10 cellular contexts compared by ENCODE assay signal in genomic region chr14:92397140-92397815, GRCh38.
DNase-seq lines count a peak whose midpoint lies in the region; ATAC-seq and TF ChIP-seq lines count a peak whose summit lies in the region.
"Had no signal": no experiment of that assay in that cellular context is flagged by ENCODE, and none has a peak within 500 bp of the region (broad histone marks: within the 10 kb centered on the region; RNA-seq: fewer than 3 reads in every experiment).

No MANE protein-coding gene starts in this region.

- H3K4me1 ChIP-seq in Caco-2 (no peaks in the 10 kb centered on the region), lung (ENCODE audit: control insufficient read depth in 2 of 2, insufficient read depth in 2 of 2, low read length in 2 of 2) (peaks cover 0 to 1% of the 10 kb centered on the region in 2 donors)
- H3K4me1 ChIP-seq: suprapubic skin had no signal

- no peak for TF ChIP-seq CTCF in Caco-2 (IDR thresholded peaks at IDR 0.05; ENCODE audit: insufficient read depth in 1 of 2, low read depth in 1 of 2, low read length in 1 of 2, severe bottlenecking in 1 of 2, unreplicated experiment in 1 of 2)
- TF ChIP-seq CTCF in lung (IDR thresholded peaks at IDR 0.05; ENCODE audit: control extremely low read depth, extremely low read depth) = no peak

- peaks cover 11% of the 10 kb centered on the region for H3K27me3 Mint-ChIP-seq in Caco-2 (ENCODE audit: insufficient read depth, unreplicated experiment)
- peaks cover 11 to 24% of the 10 kb centered on the region in 2 donors for H3K27me3 Mint-ChIP-seq in stimulated activated naive B cell treated with anti-CD40 and anti-IgM and Interleukin-4, amounts not matched to agents 10 μg/mL and 1 μg/mL and 100 μg/mL, for 72 hours

- H3K36me3 ChIP-seq in Caco-2 (ENCODE audit: control insufficient read depth, insufficient read depth, low read length) (no peaks in the 10 kb centered on the region), lung (ENCODE audit: control insufficient read depth in 2 of 2, insufficient read depth in 2 of 2, low read length in 2 of 2) (no peaks in the 10 kb centered on the region)
- H3K36me3 ChIP-seq: suprapubic skin had no signal

- no peak overlapping the region for H3K27ac ChIP-seq in lung (ENCODE audit: low read depth in 1 of 2, low read length in 1 of 2)
- H3K27ac ChIP-seq: suprapubic skin had no signal

- H3K4me3 ChIP-seq in Caco-2 (ENCODE audit: low read depth, low read length) (no peak overlapping the region), lung (no peak overlapping the region)
- H3K4me3 ChIP-seq: suprapubic skin had no signal

- intact Hi-C loops in Caco-2 (cut with micrococcal nuclease; ENCODE audit: unreplicated experiment) = no loop called here

- CTCF ChIA-PET in Caco-2 (lab: Charles Lee) = no interaction called here

- H3K9me3 ChIP-seq in Caco-2 (no peaks in the 10 kb centered on the region), lung (ENCODE audit: control insufficient read depth in 2 of 2, insufficient read depth in 1 of 2, low read length in 1 of 2) (peaks cover 0 to 1% of the 10 kb centered on the region in 2 donors)
- H3K9me3 ChIP-seq: suprapubic skin had no signal

- no peak overlapping the region for H3K4me3 Mint-ChIP-seq in Caco-2 (ENCODE audit: unreplicated experiment)
- no peak overlapping the region for H3K4me3 Mint-ChIP-seq in stimulated activated naive B cell treated with anti-CD40 and anti-IgM and Interleukin-4, amounts not matched to agents 10 μg/mL and 1 μg/mL and 100 μg/mL, for 72 hours

- peak; percentile 55 for ATAC-seq in lung (ENCODE audit: insufficient read depth, low FRiP score)
- no peak for ATAC-seq in stimulated activated naive B cell treated with anti-CD40 and anti-IgM and Interleukin-4, amounts not matched to agents 10 μg/mL and 1 μg/mL and 100 μg/mL, for 72 hours (replicated peaks)
- no peak for ATAC-seq in GM21576 (IDR thresholded peaks at IDR 0.05; ENCODE audit: unreplicated experiment)

- H3K27ac Mint-ChIP-seq in Caco-2 (ENCODE audit: unreplicated experiment) = peak overlapping the region; percentile 43
- H3K27ac Mint-ChIP-seq in stimulated activated naive B cell treated with anti-CD40 and anti-IgM and Interleukin-4, amounts not matched to agents 10 μg/mL and 1 μg/mL and 100 μg/mL, for 72 hours = no peak overlapping the region

- 44 to 54% methylated on average over 8 of the region's 8 CpGs for WGBS in lung, 2 donors

- H3K9me3 Mint-ChIP-seq in Caco-2 (ENCODE audit: unreplicated experiment) = no peaks in the 10 kb centered on the region
- H3K9me3 Mint-ChIP-seq in stimulated activated naive B cell treated with anti-CD40 and anti-IgM and Interleukin-4, amounts not matched to agents 10 μg/mL and 1 μg/mL and 100 μg/mL, for 72 hours = no peaks in the 10 kb centered on the region

- DNase-seq in Caco-2 (no peak), NCI-H1048 (lab: John Stamatoyannopoulos, UW) (peak; percentile 69), cerebellar cortex (ENCODE audit: low spot score) (peak; percentile 54), lung (ENCODE audit: low spot score) (no peak), foreskin melanocyte (no peak), OCI-M1 (lab: John Stamatoyannopoulos, UW) (no peak)
- no peak for DNase-seq in stimulated activated naive B cell treated with anti-CD40 and anti-IgM and Interleukin-4, amounts not matched to agents 10 μg/mL and 1 μg/mL and 100 μg/mL, for 72 hours
- DNase-seq: activated CD8-positive, alpha-beta memory T cell treated with anti-CD3 and anti-CD28 coated beads, Interleukin-2, amount 50 U/mL, for 4 hours had no signal

- BruUV-seq in Caco-2 (replicated peaks; lab: Mats Ljungman, UMichigan) = no TSS peak

- H3K4me1 Mint-ChIP-seq in Caco-2 (ENCODE audit: low read depth, unreplicated experiment) = no peaks in the 10 kb centered on the region
- peaks cover 25 to 40% of the 10 kb centered on the region in 2 donors for H3K4me1 Mint-ChIP-seq in stimulated activated naive B cell treated with anti-CD40 and anti-IgM and Interleukin-4, amounts not matched to agents 10 μg/mL and 1 μg/mL and 100 μg/mL, for 72 hours

- POLR2A ChIA-PET in Caco-2 (lab: Charles Lee) = no interaction called here

- H3K27me3 ChIP-seq in Caco-2 (replicated peaks; ENCODE audit: control insufficient read depth, insufficient read depth, low read length) (no peaks in the 10 kb centered on the region), lung (ENCODE audit: control insufficient read depth, insufficient read depth) (no peaks in the 10 kb centered on the region)
- H3K27me3 ChIP-seq: suprapubic skin had no signal

- no peaks in the 10 kb centered on the region for H3K36me3 Mint-ChIP-seq in Caco-2 (ENCODE audit: insufficient read depth, unreplicated experiment)
- peaks cover under 1 to 2% of the 10 kb centered on the region in 2 donors for H3K36me3 Mint-ChIP-seq in stimulated activated naive B cell treated with anti-CD40 and anti-IgM and Interleukin-4, amounts not matched to agents 10 μg/mL and 1 μg/mL and 100 μg/mL, for 72 hours

Comparison
In these comparisons a context has a peak if more than half of its experiments do, and no peak if none do; other contexts are left out.
1. DNase-seq: peak in NCI-H1048 (single experiment) and cerebellar cortex (single experiment); none in Caco-2 (0 of 2), lung (single experiment), foreskin melanocyte (single experiment), stimulated activated naive B cell treated with anti-CD40 and anti-IgM and Interleukin-4, amounts not matched to agents 10 μg/mL and 1 μg/mL and 100 μg/mL, for 72 hours (single experiment) and OCI-M1 (single experiment).